8 cellular contexts compared by ENCODE assay signal in the genomic region with DNA sequence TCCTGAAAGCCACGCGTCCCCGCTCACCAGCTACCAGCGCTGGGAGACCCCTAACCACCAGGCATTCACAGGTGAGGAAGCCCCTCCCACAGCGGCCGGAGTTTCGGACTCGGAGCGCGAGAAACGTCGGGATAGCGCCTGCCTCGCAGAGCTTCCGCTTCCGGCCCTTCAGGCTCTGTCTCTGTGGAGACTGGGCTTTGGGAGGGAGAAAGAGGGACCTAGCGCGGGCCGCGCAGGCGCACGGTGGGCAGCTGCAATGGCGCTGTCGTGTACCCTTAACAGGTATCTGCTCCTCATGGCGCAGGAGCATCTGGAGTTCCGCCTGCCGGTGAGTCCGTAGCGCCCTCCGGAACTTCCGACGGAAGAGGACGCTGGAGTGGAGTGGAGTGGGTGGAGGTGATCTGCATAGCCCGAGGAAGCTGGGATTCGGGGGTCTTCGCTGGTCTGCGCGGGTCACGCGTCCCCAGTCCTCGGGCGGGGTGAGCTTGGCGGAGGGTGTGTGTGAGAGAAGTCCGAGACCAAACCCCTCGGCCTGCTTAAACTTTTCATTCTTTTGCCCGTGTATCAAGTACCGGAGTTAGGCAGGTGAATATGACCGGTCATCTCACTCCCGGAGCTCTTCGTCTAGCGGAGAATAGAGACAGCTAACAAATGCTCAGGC. TPM values are rescaled to one million over a fixed set of nuclear protein-coding genes. Genes with fewer than 3 reads are reported as not detected.
DNase-seq lines count a peak whose midpoint lies in the region; ATAC-seq, FAIRE-seq and TF ChIP-seq lines count a peak whose summit lies in the region.

TRMT11 (plus strand) TSS at position 246 of the 661 bp plus-strand sequence; CDS start at position 257, 11 bp downstream.

- DNase-seq in AG08396 (ENCODE audit: low spot score) (peak; percentile 88), NCI-H2196 treated with DMSO at 0.1 percent for 48 hours (lab: John Stamatoyannopoulos, UW; ENCODE audit: unreplicated experiment) (peak; percentile 91), kidney (peak; percentile 95)
- peak; percentile 59 to 72 (median 62) for DNase-seq in activated CD4-positive, CD25-positive, alpha-beta regulatory T cell (lab: John Stamatoyannopoulos, UW)
- DNase-seq in central memory CD8-positive, alpha-beta T cell (ENCODE audit: low spot score in 2 of 2) = peak; percentile 52 to 54
- DNase-seq in stimulated activated CD4-positive, alpha-beta T cell treated with anti-CD3 and anti-CD28 coated beads, Interleukin-15, amount 100 ng/mL, for 1 hour (ENCODE audit: low read depth in 1 of 2, low spot score in 1 of 2) = peak; percentile 57 to 70

- H3K4me1 Mint-ChIP-seq in central memory CD8-positive, alpha-beta T cell = no peaks in the 10 kb centered on the region

- no peak for FAIRE-seq in kidney (lab: Jason Lieb, UNC)

- no peaks in the 10 kb centered on the region for H3K36me3 ChIP-seq in kidney (ENCODE audit: control insufficient read depth in 1 of 2, insufficient read depth in 2 of 2, low read length in 2 of 2)

- no peak within 1 kb of the TSS for H3K27ac Mint-ChIP-seq in central memory CD8-positive, alpha-beta T cell (ENCODE audit: low read depth)

- peak within 1 kb of the TSS; percentile 77 to 81 for H3K27ac ChIP-seq in kidney (ENCODE audit: low read depth in 2 of 2, low read length in 2 of 2)

- H3K9me3 ChIP-seq in kidney (ENCODE audit: control insufficient read depth in 1 of 2, low read length in 2 of 2) = no peaks in the 10 kb centered on the region

- peaks cover 2% of the 10 kb centered on the region for H3K36me3 Mint-ChIP-seq in central memory CD8-positive, alpha-beta T cell (ENCODE audit: insufficient read depth)

- TF ChIP-seq CTCF in kidney (IDR thresholded peaks at IDR 0.05; ENCODE audit: borderline replicate concordance, extremely low read depth, insufficient read depth) = peak; percentile 6

- ATAC-seq in GM18907 (IDR thresholded peaks at IDR 0.05; ENCODE audit: unreplicated experiment) (peak; percentile 97), HG03139 (IDR thresholded peaks at IDR 0.05; ENCODE audit: unreplicated experiment) (peak; percentile 98)
- ATAC-seq in central memory CD8-positive, alpha-beta T cell (replicated peaks; ENCODE audit: extremely low read depth, poor library complexity, severe bottlenecking) = peak; percentile 89

- no peak within 1 kb of the TSS for H3K4me3 Mint-ChIP-seq in central memory CD8-positive, alpha-beta T cell

- H3K4me3 ChIP-seq in kidney (ENCODE audit: low read length in 2 of 2) = peak within 1 kb of the TSS; percentile 84 to 85

- peak within 1 kb of the TSS; percentile 57 to 96 for H3K9ac ChIP-seq in kidney (ENCODE audit: low read length in 2 of 2)

- peaks cover 0 to 8% of the 10 kb centered on the region in 2 donors for H3K4me1 ChIP-seq in kidney (ENCODE audit: control insufficient read depth in 1 of 2, insufficient read depth in 1 of 2, low read depth in 1 of 2, low read length in 2 of 2)

- H3K27me3 Mint-ChIP-seq in central memory CD8-positive, alpha-beta T cell = no peaks in the 10 kb centered on the region

- no peaks in the 10 kb centered on the region for H3K9me3 Mint-ChIP-seq in central memory CD8-positive, alpha-beta T cell

- intact Hi-C loops in kidney (cut with DNase I) = no loop called here

RNA-seq across cellular contexts. Expression of gene TRMT11, which starts in this region (rescaled TPM):
- 25.1 TPM for total RNA-seq in kidney
- 10.6 TPM for polyA plus RNA-seq in kidney (ENCODE audit: insufficient read depth, low read depth, low replicate concordance)

Comparison
In these comparisons a context has a peak if more than half of its experiments do, and no peak if none do; other contexts are left out.
1. Peak in every context shown above with its lines: DNase-seq, ATAC-seq, H3K4me3 ChIP-seq and H3K27ac ChIP-seq.